Comparison of ENCODE assay signal across 8 cellular contexts in genomic region chr15:81312790-81313543, GRCh38. TPM values are rescaled to one million over a fixed set of nuclear protein-coding genes. Genes with fewer than 3 reads are reported as not detected.
DNase-seq lines count a peak whose midpoint lies in the region; ATAC-seq and TF ChIP-seq lines count a peak whose summit lies in the region.

No MANE protein-coding gene starts in this region.

- no peak overlapping the region for H2AFZ ChIP-seq in Karpas-422 (ENCODE audit: low read length)

- no peaks in the 10 kb centered on the region for H3K27me3 Mint-ChIP-seq in activated CD8-positive, alpha-beta T cell treated with anti-CD3 and anti-CD28 coated beads for 36 hours
- H3K27me3 Mint-ChIP-seq in stimulated activated naive CD8-positive, alpha-beta T cell treated with anti-CD3 and anti-CD28 coated beads, Interleukin-15, Interleukin-2, amounts not matched to agents 100 ng/mL and 50 ng/mL, for 24 hours: no peaks in the 10 kb centered on the region

- DNase-seq in activated CD8-positive, alpha-beta T cell treated with anti-CD3 and anti-CD28 coated beads for 36 hours: no peak
- DNase-seq in left ventricle myocardium superior (peak; percentile 74), GM19240 (ENCODE audit: insufficient read length, low spot score) (no peak), Karpas-422 (no peak)
- DNase-seq in stimulated activated CD4-positive, alpha-beta T cell treated with anti-CD3 and anti-CD28 coated beads, Interleukin-1b, Interleukin-23, amount 100 ng/mL, for 48 hours: no peak

- no peaks in the 10 kb centered on the region for H4K20me1 ChIP-seq in Karpas-422 (ENCODE audit: insufficient read depth, low read depth, low read length)

- intact Hi-C loops in activated CD8-positive, alpha-beta T cell treated with anti-CD3 and anti-CD28 coated beads for 36 hours (cut with micrococcal nuclease): loop anchor here (10.0 kb wide), 1 partner anchor 1348 kb away; no protein-coding TSS in a partner anchor
- intact Hi-C loops in left ventricle myocardium superior (cut with micrococcal nuclease): no loop called here

- H3K9me3 ChIP-seq in HEK293 (ENCODE audit: control insufficient read depth, insufficient read depth, low read depth, low read length): no peaks in the 10 kb centered on the region
- H3K9me3 ChIP-seq in Karpas-422 (ENCODE audit: low read length): no peaks in the 10 kb centered on the region

- H3K36me3 Mint-ChIP-seq in activated CD8-positive, alpha-beta T cell treated with anti-CD3 and anti-CD28 coated beads for 36 hours (ENCODE audit: low read depth): peaks cover 77% of the 10 kb centered on the region
- H3K36me3 Mint-ChIP-seq in stimulated activated naive CD8-positive, alpha-beta T cell treated with anti-CD3 and anti-CD28 coated beads, Interleukin-15, Interleukin-2, amounts not matched to agents 100 ng/mL and 50 ng/mL, for 24 hours (ENCODE audit: low read depth): peaks cover 73% of the 10 kb centered on the region

- TF ChIP-seq CTCF in HEK293 (tag by site-specific recombination; IDR thresholded peaks at IDR 0.05): no peak
- TF ChIP-seq CTCF in activated CD8-positive, alpha-beta T cell treated with anti-CD3 and anti-CD28 coated beads for 36 hours (IDR thresholded peaks at IDR 0.05): no peak

- H3K27ac Mint-ChIP-seq in activated CD8-positive, alpha-beta T cell treated with anti-CD3 and anti-CD28 coated beads for 36 hours: peak overlapping the region; percentile 69
- H3K27ac Mint-ChIP-seq in stimulated activated naive CD8-positive, alpha-beta T cell treated with anti-CD3 and anti-CD28 coated beads, Interleukin-15, Interleukin-2, amounts not matched to agents 100 ng/mL and 50 ng/mL, for 24 hours: peak overlapping the region; percentile 41

- H3K4me3 Mint-ChIP-seq in activated CD8-positive, alpha-beta T cell treated with anti-CD3 and anti-CD28 coated beads for 36 hours: no peak overlapping the region
- H3K4me3 Mint-ChIP-seq in stimulated activated naive CD8-positive, alpha-beta T cell treated with anti-CD3 and anti-CD28 coated beads, Interleukin-15, Interleukin-2, amounts not matched to agents 100 ng/mL and 50 ng/mL, for 24 hours: no peak overlapping the region

- H3K27ac ChIP-seq in HEK293 (ENCODE audit: extremely low read depth, low read depth, low read length) (no peak overlapping the region), Karpas-422 (ENCODE audit: low read length) (no peak overlapping the region)

- peaks cover 6 to 41% of the 10 kb centered on the region in 2 experiments; a peak in 2 of 3 replicates for H3K36me3 ChIP-seq in HEK293 (ENCODE audit: control insufficient read depth in 2 of 2, insufficient read depth in 1 of 2, low read length in 2 of 2)
- H3K36me3 ChIP-seq in Karpas-422 (ENCODE audit: insufficient read depth, low read length): no peaks in the 10 kb centered on the region

- CTCF ChIA-PET in HEK293 (lab: Yijun Ruan, JAX): no interaction called here
- CTCF ChIA-PET in activated CD8-positive, alpha-beta T cell treated with anti-CD3 and anti-CD28 coated beads for 36 hours (lab: Charles Lee): no interaction called here

- H3K79me2 ChIP-seq in Karpas-422 (ENCODE audit: low read length): no peaks in the 10 kb centered on the region

- H3K27me3 ChIP-seq in Karpas-422 (ENCODE audit: low read length): no peaks in the 10 kb centered on the region

- no peak overlapping the region for H3K4me3 ChIP-seq in HEK293 (ENCODE audit: low read depth, low read length)
- no peak overlapping the region for H3K4me3 ChIP-seq in Karpas-422 (ENCODE audit: low read length)

- no peak overlapping the region for H3K9ac ChIP-seq in Karpas-422 (ENCODE audit: low read length)

- peaks cover 72% of the 10 kb centered on the region for H3K4me1 Mint-ChIP-seq in activated CD8-positive, alpha-beta T cell treated with anti-CD3 and anti-CD28 coated beads for 36 hours (ENCODE audit: low read depth)
- peaks cover 83% of the 10 kb centered on the region for H3K4me1 Mint-ChIP-seq in stimulated activated naive CD8-positive, alpha-beta T cell treated with anti-CD3 and anti-CD28 coated beads, Interleukin-15, Interleukin-2, amounts not matched to agents 100 ng/mL and 50 ng/mL, for 24 hours (ENCODE audit: low read depth)

- no peak for ATAC-seq in activated CD8-positive, alpha-beta T cell treated with anti-CD3 and anti-CD28 coated beads for 36 hours
- peak; percentile 86 for ATAC-seq in left ventricle myocardium superior
- ATAC-seq in GM21360 (IDR thresholded peaks at IDR 0.05; ENCODE audit: unreplicated experiment): no peak

- H3K4me2 ChIP-seq in Karpas-422 (ENCODE audit: low read depth, low read length, poor library complexity, severe bottlenecking): no peak overlapping the region

- no peaks in the 10 kb centered on the region for H3K9me2 ChIP-seq in Karpas-422 (replicated peaks; ENCODE audit: insufficient read depth, low read length)

- no peaks in the 10 kb centered on the region for H3K9me3 Mint-ChIP-seq in activated CD8-positive, alpha-beta T cell treated with anti-CD3 and anti-CD28 coated beads for 36 hours
- peaks cover 3% of the 10 kb centered on the region for H3K9me3 Mint-ChIP-seq in stimulated activated naive CD8-positive, alpha-beta T cell treated with anti-CD3 and anti-CD28 coated beads, Interleukin-15, Interleukin-2, amounts not matched to agents 100 ng/mL and 50 ng/mL, for 24 hours

- POLR2A ChIA-PET in HEK293 (lab: Yijun Ruan, JAX): no interaction called here
- POLR2A ChIA-PET in activated CD8-positive, alpha-beta T cell treated with anti-CD3 and anti-CD28 coated beads for 36 hours (lab: Charles Lee): no interaction called here

- H3K4me1 ChIP-seq in HEK293 (ENCODE audit: control insufficient read depth, insufficient read depth, low read length) (no peaks in the 10 kb centered on the region), Karpas-422 (ENCODE audit: low read length) (peaks cover 14% of the 10 kb centered on the region)

TF ChIP-seq in HEK293, 187 proteins besides CTCF, POLR2A, EP300 and RAD21:
- TF ChIP-seq ZNF404 (tag by site-specific recombination; IDR thresholded peaks at IDR 0.05) (no peak), ZNF585B (tag by site-specific recombination; IDR thresholded peaks at IDR 0.05) (no peak), ZNF629 (tag by site-specific recombination; IDR thresholded peaks at IDR 0.05) (peak; percentile 32; the same call in 1 of the 2 replicates), ZFHX2 (tag by site-specific recombination; conservative IDR thresholded peaks at IDR 0.05) (peak; percentile 53; the same call in 1 of the 2 replicates), ZNF521 (tag by site-specific recombination; IDR thresholded peaks at IDR 0.05) (no peak), YY2 (tag by site-specific recombination; IDR thresholded peaks at IDR 0.05) (no peak), ZNF19 (tag by site-specific recombination; IDR thresholded peaks at IDR 0.05; ENCODE audit: low read depth) (no peak), ZNF140 (tag by site-specific recombination; IDR thresholded peaks at IDR 0.05) (no peak), EGR2 (tag by site-specific recombination; IDR thresholded peaks at IDR 0.05; ENCODE audit: low read depth) (0 out of 2 replicates have a peak, but pooled peaks have one; percentile 11), ZIC2 (tag by site-specific recombination; IDR thresholded peaks at IDR 0.05) (peak; percentile 28), ZNF354C (tag by site-specific recombination; IDR thresholded peaks at IDR 0.05; ENCODE audit: borderline replicate concordance, low read depth) (no peak), ZNF600 (tag by site-specific recombination; IDR thresholded peaks at IDR 0.05) (peak; percentile 47; the same call in 1 of the 2 replicates), ZNF660 (tag by site-specific recombination; IDR thresholded peaks at IDR 0.05) (no peak), MEIS1 (CRISPR knock-in tag; IDR thresholded peaks at IDR 0.05; ENCODE audit: borderline replicate concordance) (no peak)
- TF ChIP-seq, protein P1, sequence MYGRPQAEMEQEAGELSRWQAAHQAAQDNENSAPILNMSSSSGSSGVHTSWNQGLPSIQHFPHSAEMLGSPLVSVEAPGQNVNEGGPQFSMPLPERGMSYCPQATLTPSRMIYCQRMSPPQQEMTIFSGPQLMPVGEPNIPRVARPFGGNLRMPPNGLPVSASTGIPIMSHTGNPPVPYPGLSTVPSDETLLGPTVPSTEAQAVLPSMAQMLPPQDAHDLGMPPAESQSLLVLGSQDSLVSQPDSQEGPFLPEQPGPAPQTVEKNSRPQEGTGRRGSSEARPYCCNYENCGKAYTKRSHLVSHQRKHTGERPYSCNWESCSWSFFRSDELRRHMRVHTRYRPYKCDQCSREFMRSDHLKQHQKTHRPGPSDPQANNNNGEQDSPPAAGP (tag by site-specific recombination; IDR thresholded peaks at IDR 0.05): no peak

RNA-seq across cellular contexts. Expression of gene STARD5, which starts 11.0 kb away (rescaled TPM):
- total RNA-seq in activated CD8-positive, alpha-beta T cell treated with anti-CD3 and anti-CD28 coated beads for 36 hours: 1 to 10 TPM; 6.7 to 6.9 TPM
- total RNA-seq in left ventricle myocardium superior: 1.8 TPM
- total RNA-seq in Karpas-422 (2014; rRNA removed; shearing (Covaris generic); ENCODE audit: low replicate concordance): 0.22 and 0.87 TPM in 2 replicates
